In genomic region chr5:106363578-106363977, GRCh38 we compare ENCODE assay signal across 17 cellular contexts.
DNase-seq lines count a peak whose midpoint lies in the region; FAIRE-seq and TF ChIP-seq lines count a peak whose summit lies in the region.
"Had no signal": no experiment of that assay in that cellular context is flagged by ENCODE, and none has a peak within 500 bp of the region (broad histone marks: within the 10 kb centered on the region; RNA-seq: fewer than 3 reads in every experiment).

No MANE protein-coding gene starts in this region.

- POLR2A ChIA-PET in CD4-positive, alpha-beta memory T cell (lab: Charles Lee; ENCODE audit: partially characterized antibody): no interaction called here

- DNase-seq in RKO (ENCODE audit: low spot score) (peak; percentile 15), amniotic epithelial cell (ENCODE audit: low read depth) (peak; percentile 10), epithelial cell of esophagus (ENCODE audit: low read depth) (peak; percentile 73), keratinocyte (ENCODE audit: low read depth, low spot score) (no peak), NCI-H1092 treated with DMSO at 0.1 percent for 48 hours (lab: John Stamatoyannopoulos, UW) (no peak), middle frontal gyrus (ENCODE audit: extremely low spot score, low spot score) (no peak)
- DNase-seq in CD4-positive, alpha-beta memory T cell: no peak
- DNase-seq: C1 segment of cervical spinal cord; Caco-2; CD8-positive, alpha-beta T cell; DMS153; DND-41; GOT3; H7; HCEC 1CT had no signal

- H3K4me1 Mint-ChIP-seq in CD4-positive, alpha-beta memory T cell: no peaks in the 10 kb centered on the region

- H3K4me2 ChIP-seq in keratinocyte (ENCODE audit: control insufficient read depth, extremely low read depth, insufficient read depth, low read depth, low read length): no peak overlapping the region

- H3K4me1 ChIP-seq in keratinocyte (ENCODE audit: control insufficient read depth, extremely low read depth, insufficient read depth, low read length): peaks cover 5% of the 10 kb centered on the region
- no peaks in the 10 kb centered on the region for H3K4me1 ChIP-seq in CD4-positive, alpha-beta memory T cell (ENCODE audit: insufficient read depth, low read length)
- H3K4me1 ChIP-seq: Caco-2 had no signal

- H3K79me2 ChIP-seq in keratinocyte (ENCODE audit: control insufficient read depth, insufficient read depth, low read length): no peaks in the 10 kb centered on the region

- no peaks in the 10 kb centered on the region for H3K9me3 ChIP-seq in keratinocyte (ENCODE audit: control insufficient read depth, low read depth, low read length)
- no peaks in the 10 kb centered on the region for H3K9me3 ChIP-seq in CD4-positive, alpha-beta memory T cell (ENCODE audit: control insufficient read depth in 1 of 2, low read length in 2 of 2)
- H3K9me3 ChIP-seq: Caco-2 had no signal

- no peaks in the 10 kb centered on the region for H3K27me3 Mint-ChIP-seq in CD4-positive, alpha-beta memory T cell

- CTCF ChIA-PET in CD4-positive, alpha-beta memory T cell (lab: Charles Lee; ENCODE audit: partially characterized antibody): no interaction called here

- no peaks in the 10 kb centered on the region for H3K36me3 ChIP-seq in keratinocyte (ENCODE audit: control insufficient read depth in 2 of 2, extremely low read depth in 1 of 2, insufficient read depth in 2 of 2, low read length in 2 of 2)
- no peaks in the 10 kb centered on the region for H3K36me3 ChIP-seq in CD4-positive, alpha-beta memory T cell (ENCODE audit: insufficient read depth, low read length)

- no peaks in the 10 kb centered on the region for H3K27me3 ChIP-seq in keratinocyte (ENCODE audit: control insufficient read depth, extremely low read depth, insufficient read depth, low read length)
- H3K27me3 ChIP-seq in CD4-positive, alpha-beta memory T cell (ENCODE audit: insufficient read depth, low read length): no peaks in the 10 kb centered on the region

- no peak overlapping the region for H3K27ac ChIP-seq in keratinocyte (ENCODE audit: control insufficient read depth, insufficient read depth, low read length)
- H3K27ac ChIP-seq in CD4-positive, alpha-beta memory T cell (ENCODE audit: low read depth, low read length): no peak overlapping the region

- dilution Hi-C loops in keratinocyte (cut with MboI; ENCODE audit: extremely low pct_ligation_motif_present, low sequenced_read_pairs): no loop called here

- peaks cover 2 to 15% (median 11%) of the 10 kb centered on the region in 8 donors for H3K9me3 Mint-ChIP-seq in CD4-positive, alpha-beta memory T cell

- intact Hi-C loops in CD4-positive, alpha-beta memory T cell (cut with micrococcal nuclease): no loop called here

- no peak overlapping the region for H2AFZ ChIP-seq in keratinocyte (ENCODE audit: control insufficient read depth, low read length)

- FAIRE-seq in keratinocyte (lab: Jason Lieb, UNC): peak; percentile 20
- FAIRE-seq: G401.6, GM12892 had no signal

- H3K4me3 ChIP-seq in epithelial cell of esophagus (ENCODE audit: low read length) (no peak overlapping the region), keratinocyte (ENCODE audit: control insufficient read depth in 2 of 3, extremely low read depth in 1 of 3, insufficient read depth in 2 of 3, low read depth in 1 of 3, low read length in 3 of 3) (no peak overlapping the region)
- no peak overlapping the region for H3K4me3 ChIP-seq in CD4-positive, alpha-beta memory T cell (ENCODE audit: low read length in 2 of 2)

- H3K9me1 ChIP-seq in keratinocyte (ENCODE audit: control insufficient read depth, extremely low read depth, insufficient read depth, low read length): no peaks in the 10 kb centered on the region

- H3K27ac Mint-ChIP-seq in CD4-positive, alpha-beta memory T cell: no peak overlapping the region
- H3K27ac Mint-ChIP-seq: CD8-positive, alpha-beta T cell had no signal

- H3K9ac ChIP-seq in keratinocyte (ENCODE audit: control insufficient read depth, extremely low read depth, insufficient read depth, low read length): no peak overlapping the region

- TF ChIP-seq CTCF in epithelial cell of esophagus (IDR thresholded peaks at IDR 0.05; ENCODE audit: insufficient read depth, low read depth, low read length, missing control alignments) (no peak), keratinocyte (optimal IDR thresholded peaks at IDR 0.05 in 1 of 3, IDR thresholded peaks at IDR 0.05 in 1 of 3, conservative IDR thresholded peaks at IDR 0.05 in 1 of 3; ENCODE audit: extremely low read depth in 1 of 3, insufficient read depth in 2 of 3, low read length in 3 of 3) (no peak)

- H3K4me3 Mint-ChIP-seq in CD4-positive, alpha-beta memory T cell: no peak overlapping the region
- H3K4me3 Mint-ChIP-seq: CD8-positive, alpha-beta T cell had no signal

- no peaks in the 10 kb centered on the region for H3K36me3 Mint-ChIP-seq in CD4-positive, alpha-beta memory T cell
- H3K36me3 Mint-ChIP-seq: CD8-positive, alpha-beta T cell had no signal

- H4K20me1 ChIP-seq in keratinocyte (ENCODE audit: control insufficient read depth, extremely low read depth, insufficient read depth, low read length): no peaks in the 10 kb centered on the region

Comparison
In these comparisons a context has a peak if more than half of its experiments do, and no peak if none do; other contexts are left out.
1. DNase-seq: peak in RKO (single experiment), amniotic epithelial cell (single experiment) and epithelial cell of esophagus (single experiment); none in keratinocyte (single experiment), NCI-H1092 treated with DMSO at 0.1 percent for 48 hours (single experiment), CD4-positive, alpha-beta memory T cell (0 of 5) and middle frontal gyrus (single experiment).